1 cellular context compared by ENCODE assay signal in the genomic region with DNA sequence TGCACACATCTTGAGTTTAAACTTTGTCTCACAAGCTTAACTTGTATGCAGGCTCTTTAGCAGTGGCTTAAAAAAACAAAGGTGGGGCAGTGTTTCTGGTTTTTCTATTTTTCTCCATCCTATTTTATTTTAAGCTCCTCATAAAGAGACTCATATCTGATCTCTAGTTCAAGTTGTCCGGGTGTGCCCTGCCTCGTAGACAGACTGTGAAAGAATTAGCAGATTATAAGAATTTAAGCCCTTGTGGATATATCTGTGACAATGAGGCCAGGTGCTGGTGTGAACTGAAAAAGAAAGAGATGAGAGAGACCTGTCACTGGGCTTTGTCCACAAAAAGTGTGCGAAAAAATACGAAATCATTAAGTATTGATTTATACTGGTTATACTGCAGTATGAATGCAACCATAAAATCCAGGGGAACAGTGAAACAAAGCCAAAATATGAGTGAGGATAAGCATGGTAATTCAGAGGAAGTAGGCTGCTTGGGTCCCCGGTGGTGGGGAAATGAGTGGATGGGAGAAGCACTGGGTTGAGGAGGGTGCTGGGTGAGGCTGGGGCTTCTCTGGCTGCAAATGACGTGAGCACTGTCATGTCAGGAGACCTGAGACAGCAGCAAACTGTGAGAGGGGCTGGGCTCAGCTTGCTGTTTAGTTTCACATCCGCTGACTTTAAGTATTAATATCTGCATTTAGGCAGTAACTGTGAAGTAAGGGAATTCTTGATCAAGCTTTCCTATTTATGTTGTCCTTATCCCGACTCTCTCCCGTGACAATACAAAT.
TF ChIP-seq lines count a peak whose summit lies in the region.

No MANE protein-coding gene starts in this region.

TF ChIP-seq in GM12878, 131 proteins besides CTCF, POLR2A, EP300 and RAD21 (continued from another document):
- TF ChIP-seq, protein P1, sequence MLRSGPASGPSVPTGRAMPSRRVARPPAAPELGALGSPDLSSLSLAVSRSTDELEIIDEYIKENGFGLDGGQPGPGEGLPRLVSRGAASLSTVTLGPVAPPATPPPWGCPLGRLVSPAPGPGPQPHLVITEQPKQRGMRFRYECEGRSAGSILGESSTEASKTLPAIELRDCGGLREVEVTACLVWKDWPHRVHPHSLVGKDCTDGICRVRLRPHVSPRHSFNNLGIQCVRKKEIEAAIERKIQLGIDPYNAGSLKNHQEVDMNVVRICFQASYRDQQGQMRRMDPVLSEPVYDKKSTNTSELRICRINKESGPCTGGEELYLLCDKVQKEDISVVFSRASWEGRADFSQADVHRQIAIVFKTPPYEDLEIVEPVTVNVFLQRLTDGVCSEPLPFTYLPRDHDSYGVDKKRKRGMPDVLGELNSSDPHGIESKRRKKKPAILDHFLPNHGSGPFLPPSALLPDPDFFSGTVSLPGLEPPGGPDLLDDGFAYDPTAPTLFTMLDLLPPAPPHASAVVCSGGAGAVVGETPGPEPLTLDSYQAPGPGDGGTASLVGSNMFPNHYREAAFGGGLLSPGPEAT (IDR thresholded peaks at IDR 0.05; ENCODE audit: low read depth) = peak; percentile 81; the same call in 1 of the 2 replicates
- TF ChIP-seq BHLHE40 (IDR thresholded peaks at IDR 0.05; ENCODE audit: borderline replicate concordance in 1 of 2, low read depth in 2 of 2, low read length in 1 of 2) = peak; percentile 86 to 89
- TF ChIP-seq YY1 (IDR thresholded peaks at IDR 0.05; ENCODE audit: low read depth, low read length) = 0 out of 2 replicates have a peak, but pooled peaks have one; percentile 8
- no peak for TF ChIP-seq LARP7 (IDR thresholded peaks at IDR 0.05)
- no peak for TF ChIP-seq RELA (IDR thresholded peaks at IDR 0.05; ENCODE audit: borderline replicate concordance, partially characterized antibody)
- no peak for TF ChIP-seq ESRRA (IDR thresholded peaks at IDR 0.05; ENCODE audit: low read length)
- TF ChIP-seq RCOR1 (conservative IDR thresholded peaks at IDR 0.05; ENCODE audit: low read depth, low read length) = no peak
- peak; percentile 39 for TF ChIP-seq SP1 (IDR thresholded peaks at IDR 0.05; ENCODE audit: low read depth, low read length)
- TF ChIP-seq CREM (IDR thresholded peaks at IDR 0.05; ENCODE audit: low read depth) = peak; percentile 88
- TF ChIP-seq TCF12 (IDR thresholded peaks at IDR 0.05; ENCODE audit: low read depth, low read length) = no peak
- peak; percentile 90 for TF ChIP-seq HDGF (IDR thresholded peaks at IDR 0.05)
- TF ChIP-seq, protein P2, sequence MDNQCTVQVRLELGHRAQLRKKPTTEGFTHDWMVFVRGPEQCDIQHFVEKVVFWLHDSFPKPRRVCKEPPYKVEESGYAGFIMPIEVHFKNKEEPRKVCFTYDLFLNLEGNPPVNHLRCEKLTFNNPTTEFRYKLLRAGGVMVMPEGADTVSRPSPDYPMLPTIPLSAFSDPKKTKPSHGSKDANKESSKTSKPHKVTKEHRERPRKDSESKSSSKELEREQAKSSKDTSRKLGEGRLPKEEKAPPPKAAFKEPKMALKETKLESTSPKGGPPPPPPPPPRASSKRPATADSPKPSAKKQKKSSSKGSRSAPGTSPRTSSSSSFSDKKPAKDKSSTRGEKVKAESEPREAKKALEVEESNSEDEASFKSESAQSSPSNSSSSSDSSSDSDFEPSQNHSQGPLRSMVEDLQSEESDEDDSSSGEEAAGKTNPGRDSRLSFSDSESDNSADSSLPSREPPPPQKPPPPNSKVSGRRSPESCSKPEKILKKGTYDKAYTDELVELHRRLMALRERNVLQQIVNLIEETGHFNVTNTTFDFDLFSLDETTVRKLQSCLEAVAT (IDR thresholded peaks at IDR 0.05) = peak; percentile 93
- TF ChIP-seq, protein P3, sequence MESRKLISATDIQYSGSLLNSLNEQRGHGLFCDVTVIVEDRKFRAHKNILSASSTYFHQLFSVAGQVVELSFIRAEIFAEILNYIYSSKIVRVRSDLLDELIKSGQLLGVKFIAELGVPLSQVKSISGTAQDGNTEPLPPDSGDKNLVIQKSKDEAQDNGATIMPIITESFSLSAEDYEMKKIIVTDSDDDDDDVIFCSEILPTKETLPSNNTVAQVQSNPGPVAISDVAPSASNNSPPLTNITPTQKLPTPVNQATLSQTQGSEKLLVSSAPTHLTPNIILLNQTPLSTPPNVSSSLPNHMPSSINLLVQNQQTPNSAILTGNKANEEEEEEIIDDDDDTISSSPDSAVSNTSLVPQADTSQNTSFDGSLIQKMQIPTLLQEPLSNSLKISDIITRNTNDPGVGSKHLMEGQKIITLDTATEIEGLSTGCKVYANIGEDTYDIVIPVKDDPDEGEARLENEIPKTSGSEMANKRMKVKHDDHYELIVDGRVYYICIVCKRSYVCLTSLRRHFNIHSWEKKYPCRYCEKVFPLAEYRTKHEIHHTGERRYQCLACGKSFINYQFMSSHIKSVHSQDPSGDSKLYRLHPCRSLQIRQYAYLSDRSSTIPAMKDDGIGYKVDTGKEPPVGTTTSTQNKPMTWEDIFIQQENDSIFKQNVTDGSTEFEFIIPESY (IDR thresholded peaks at IDR 0.05) = no peak
- no peak for TF ChIP-seq CBX5 (IDR thresholded peaks at IDR 0.05; ENCODE audit: low read depth)
- peak; percentile 80; the same call in 1 of the 2 replicates for TF ChIP-seq CHD2 (IDR thresholded peaks at IDR 0.05; ENCODE audit: borderline replicate concordance, low read depth, low read length)
- TF ChIP-seq ZNF217 (IDR thresholded peaks at IDR 0.05) = no peak
- peak; percentile 36; the same call in 1 of the 3 replicates for TF ChIP-seq POU2F2 (IDR thresholded peaks at IDR 0.05; ENCODE audit: borderline replicate concordance, low read depth, low read length)
- TF ChIP-seq CREB1 (IDR thresholded peaks at IDR 0.05; ENCODE audit: low read depth) = peak; percentile 86
- TF ChIP-seq TCF3 (IDR thresholded peaks at IDR 0.05; ENCODE audit: borderline replicate concordance, insufficient read depth, low read depth, low read length) = no peak
- TF ChIP-seq NFXL1 (IDR thresholded peaks at IDR 0.05; ENCODE audit: borderline replicate concordance) = no peak
- TF ChIP-seq, protein P4, sequence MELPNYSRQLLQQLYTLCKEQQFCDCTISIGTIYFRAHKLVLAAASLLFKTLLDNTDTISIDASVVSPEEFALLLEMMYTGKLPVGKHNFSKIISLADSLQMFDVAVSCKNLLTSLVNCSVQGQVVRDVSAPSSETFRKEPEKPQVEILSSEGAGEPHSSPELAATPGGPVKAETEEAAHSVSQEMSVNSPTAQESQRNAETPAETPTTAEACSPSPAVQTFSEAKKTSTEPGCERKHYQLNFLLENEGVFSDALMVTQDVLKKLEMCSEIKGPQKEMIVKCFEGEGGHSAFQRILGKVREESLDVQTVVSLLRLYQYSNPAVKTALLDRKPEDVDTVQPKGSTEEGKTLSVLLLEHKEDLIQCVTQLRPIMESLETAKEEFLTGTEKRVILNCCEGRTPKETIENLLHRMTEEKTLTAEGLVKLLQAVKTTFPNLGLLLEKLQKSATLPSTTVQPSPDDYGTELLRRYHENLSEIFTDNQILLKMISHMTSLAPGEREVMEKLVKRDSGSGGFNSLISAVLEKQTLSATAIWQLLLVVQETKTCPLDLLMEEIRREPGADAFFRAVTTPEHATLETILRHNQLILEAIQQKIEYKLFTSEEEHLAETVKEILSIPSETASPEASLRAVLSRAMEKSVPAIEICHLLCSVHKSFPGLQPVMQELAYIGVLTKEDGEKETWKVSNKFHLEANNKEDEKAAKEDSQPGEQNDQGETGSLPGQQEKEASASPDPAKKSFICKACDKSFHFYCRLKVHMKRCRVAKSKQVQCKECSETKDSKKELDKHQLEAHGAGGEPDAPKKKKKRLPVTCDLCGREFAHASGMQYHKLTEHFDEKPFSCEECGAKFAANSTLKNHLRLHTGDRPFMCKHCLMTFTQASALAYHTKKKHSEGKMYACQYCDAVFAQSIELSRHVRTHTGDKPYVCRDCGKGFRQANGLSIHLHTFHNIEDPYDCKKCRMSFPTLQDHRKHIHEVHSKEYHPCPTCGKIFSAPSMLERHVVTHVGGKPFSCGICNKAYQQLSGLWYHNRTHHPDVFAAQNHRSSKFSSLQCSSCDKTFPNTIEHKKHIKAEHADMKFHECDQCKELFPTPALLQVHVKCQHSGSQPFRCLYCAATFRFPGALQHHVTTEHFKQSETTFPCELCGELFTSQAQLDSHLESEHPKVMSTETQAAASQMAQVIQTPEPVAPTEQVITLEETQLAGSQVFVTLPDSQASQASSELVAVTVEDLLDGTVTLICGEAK (IDR thresholded peaks at IDR 0.05; ENCODE audit: borderline replicate concordance) = peak; percentile 27; the same call in 1 of the 2 replicates
- TF ChIP-seq ATF7 (IDR thresholded peaks at IDR 0.05; ENCODE audit: low read depth) = peak; percentile 91
- TF ChIP-seq DPF2 (IDR thresholded peaks at IDR 0.05) = peak; percentile 84
- peak; percentile 12; the same call in 1 of the 2 replicates for TF ChIP-seq BACH1 (IDR thresholded peaks at IDR 0.05; ENCODE audit: borderline replicate concordance)
- TF ChIP-seq SPI1 (IDR thresholded peaks at IDR 0.05; ENCODE audit: borderline replicate concordance, insufficient read depth, low read depth, low read length) = peak; percentile 74
- no peak for TF ChIP-seq ETV6 (conservative IDR thresholded peaks at IDR 0.05 in 1 of 2, IDR thresholded peaks at IDR 0.05 in 1 of 2; ENCODE audit: borderline replicate concordance in 1 of 2, low read depth in 1 of 2)
- TF ChIP-seq, protein P5, sequence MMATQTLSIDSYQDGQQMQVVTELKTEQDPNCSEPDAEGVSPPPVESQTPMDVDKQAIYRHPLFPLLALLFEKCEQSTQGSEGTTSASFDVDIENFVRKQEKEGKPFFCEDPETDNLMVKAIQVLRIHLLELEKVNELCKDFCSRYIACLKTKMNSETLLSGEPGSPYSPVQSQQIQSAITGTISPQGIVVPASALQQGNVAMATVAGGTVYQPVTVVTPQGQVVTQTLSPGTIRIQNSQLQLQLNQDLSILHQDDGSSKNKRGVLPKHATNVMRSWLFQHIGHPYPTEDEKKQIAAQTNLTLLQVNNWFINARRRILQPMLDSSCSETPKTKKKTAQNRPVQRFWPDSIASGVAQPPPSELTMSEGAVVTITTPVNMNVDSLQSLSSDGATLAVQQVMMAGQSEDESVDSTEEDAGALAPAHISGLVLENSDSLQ (IDR thresholded peaks at IDR 0.05) = peak; percentile 76
- TF ChIP-seq ZNF384 (IDR thresholded peaks at IDR 0.05; ENCODE audit: borderline replicate concordance, low read depth, low read length) = no peak
- TF ChIP-seq SREBF2 (IDR thresholded peaks at IDR 0.05; ENCODE audit: low read length) = no peak
- no peak for TF ChIP-seq EGR1 (IDR thresholded peaks at IDR 0.05; ENCODE audit: borderline replicate concordance in 1 of 2, low read depth in 2 of 2, low read length in 2 of 2)
- TF ChIP-seq CHD1 (IDR thresholded peaks at IDR 0.05; ENCODE audit: low read depth, low read length) = 0 out of 2 replicates have a peak, but pooled peaks have one; percentile 49
- TF ChIP-seq RUNX3 (IDR thresholded peaks at IDR 0.05; ENCODE audit: low read length) = peak; percentile 10; the same call in 1 of the 2 replicates
- peak; percentile 54; the same call in 1 of the 2 replicates for TF ChIP-seq TBL1XR1 (IDR thresholded peaks at IDR 0.05; ENCODE audit: low read depth, low read length)
- TF ChIP-seq NBN (IDR thresholded peaks at IDR 0.05) = peak; percentile 91
- TF ChIP-seq NFIC (IDR thresholded peaks at IDR 0.05; ENCODE audit: low read depth, low read length) = 0 out of 2 replicates have a peak, but pooled peaks have one; percentile 13
- TF ChIP-seq MTA2 (IDR thresholded peaks at IDR 0.05; ENCODE audit: low read depth) = peak; percentile 81
- TF ChIP-seq, protein P6, sequence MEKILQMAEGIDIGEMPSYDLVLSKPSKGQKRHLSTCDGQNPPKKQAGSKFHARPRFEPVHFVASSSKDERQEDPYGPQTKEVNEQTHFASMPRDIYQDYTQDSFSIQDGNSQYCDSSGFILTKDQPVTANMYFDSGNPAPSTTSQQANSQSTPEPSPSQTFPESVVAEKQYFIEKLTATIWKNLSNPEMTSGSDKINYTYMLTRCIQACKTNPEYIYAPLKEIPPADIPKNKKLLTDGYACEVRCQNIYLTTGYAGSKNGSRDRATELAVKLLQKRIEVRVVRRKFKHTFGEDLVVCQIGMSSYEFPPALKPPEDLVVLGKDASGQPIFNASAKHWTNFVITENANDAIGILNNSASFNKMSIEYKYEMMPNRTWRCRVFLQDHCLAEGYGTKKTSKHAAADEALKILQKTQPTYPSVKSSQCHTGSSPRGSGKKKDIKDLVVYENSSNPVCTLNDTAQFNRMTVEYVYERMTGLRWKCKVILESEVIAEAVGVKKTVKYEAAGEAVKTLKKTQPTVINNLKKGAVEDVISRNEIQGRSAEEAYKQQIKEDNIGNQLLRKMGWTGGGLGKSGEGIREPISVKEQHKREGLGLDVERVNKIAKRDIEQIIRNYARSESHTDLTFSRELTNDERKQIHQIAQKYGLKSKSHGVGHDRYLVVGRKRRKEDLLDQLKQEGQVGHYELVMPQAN (conservative IDR thresholded peaks at IDR 0.05) = no peak
- peak; percentile 59; the same call in 1 of the 2 replicates for TF ChIP-seq PAX5 (IDR thresholded peaks at IDR 0.05; ENCODE audit: borderline replicate concordance, low read depth, low read length)
- no peak for TF ChIP-seq MEF2A (IDR thresholded peaks at IDR 0.05; ENCODE audit: insufficient read depth, low read depth, low read length)
- no peak for TF ChIP-seq PAX8 (IDR thresholded peaks at IDR 0.05)
- TF ChIP-seq IRF4 (IDR thresholded peaks at IDR 0.05; ENCODE audit: low read depth, low read length) = peak; percentile 74; the same call in 1 of the 2 replicates
- TF ChIP-seq MEF2B (IDR thresholded peaks at IDR 0.05; ENCODE audit: partially characterized antibody, poor library complexity, severe bottlenecking) = peak; percentile 57
- TF ChIP-seq KLF5 (IDR thresholded peaks at IDR 0.05; ENCODE audit: partially characterized antibody) = no peak
